3 cellular contexts compared by ENCODE assay signal in the genomic region with DNA sequence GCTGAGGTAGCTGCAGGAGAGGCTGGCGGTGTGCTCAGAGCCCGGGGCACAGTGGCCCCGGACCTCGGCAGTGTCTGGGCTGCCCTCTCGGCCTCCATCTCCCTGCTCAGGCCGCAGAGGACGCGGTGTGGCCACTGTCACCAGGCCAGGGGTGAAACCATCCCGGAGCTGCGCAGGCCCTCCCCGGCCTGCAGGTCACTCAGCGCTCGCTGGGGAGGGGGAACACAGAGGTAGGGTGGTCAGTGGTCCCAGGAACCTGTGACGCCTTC.
TF ChIP-seq lines count a peak whose summit lies in the region.

No MANE protein-coding gene starts in this region.

TF ChIP-seq in SK-N-SH, 30 proteins besides CTCF, POLR2A, EP300 and RAD21:
- TF ChIP-seq NRF1 (IDR thresholded peaks at IDR 0.05; ENCODE audit: low read depth, low read length) (no peak), TCF12 (IDR thresholded peaks at IDR 0.05) (no peak), NFIC (IDR thresholded peaks at IDR 0.05; ENCODE audit: borderline replicate concordance) (no peak), RCOR1 (IDR thresholded peaks at IDR 0.05; ENCODE audit: low read length) (no peak), FOXJ3 (CRISPR knock-in tag; IDR thresholded peaks at IDR 0.05) (no peak), GATA2 (CRISPR knock-in tag; IDR thresholded peaks at IDR 0.05) (no peak), FOSL2 (IDR thresholded peaks at IDR 0.05; ENCODE audit: borderline replicate concordance, low read depth) (no peak), SMC3 (IDR thresholded peaks at IDR 0.05; ENCODE audit: low read depth, low read length) (no peak), YY1 (IDR thresholded peaks at IDR 0.05; ENCODE audit: low read depth) (no peak), GABPA (IDR thresholded peaks at IDR 0.05; ENCODE audit: low read depth) (no peak), JUND (IDR thresholded peaks at IDR 0.05) (no peak), POLR2AphosphoS5 (IDR thresholded peaks at IDR 0.05; ENCODE audit: low read depth, low read length) (no peak), TAF1 (IDR thresholded peaks at IDR 0.05; ENCODE audit: borderline replicate concordance, low read depth, low read length) (no peak)
- TF ChIP-seq, protein P1, sequence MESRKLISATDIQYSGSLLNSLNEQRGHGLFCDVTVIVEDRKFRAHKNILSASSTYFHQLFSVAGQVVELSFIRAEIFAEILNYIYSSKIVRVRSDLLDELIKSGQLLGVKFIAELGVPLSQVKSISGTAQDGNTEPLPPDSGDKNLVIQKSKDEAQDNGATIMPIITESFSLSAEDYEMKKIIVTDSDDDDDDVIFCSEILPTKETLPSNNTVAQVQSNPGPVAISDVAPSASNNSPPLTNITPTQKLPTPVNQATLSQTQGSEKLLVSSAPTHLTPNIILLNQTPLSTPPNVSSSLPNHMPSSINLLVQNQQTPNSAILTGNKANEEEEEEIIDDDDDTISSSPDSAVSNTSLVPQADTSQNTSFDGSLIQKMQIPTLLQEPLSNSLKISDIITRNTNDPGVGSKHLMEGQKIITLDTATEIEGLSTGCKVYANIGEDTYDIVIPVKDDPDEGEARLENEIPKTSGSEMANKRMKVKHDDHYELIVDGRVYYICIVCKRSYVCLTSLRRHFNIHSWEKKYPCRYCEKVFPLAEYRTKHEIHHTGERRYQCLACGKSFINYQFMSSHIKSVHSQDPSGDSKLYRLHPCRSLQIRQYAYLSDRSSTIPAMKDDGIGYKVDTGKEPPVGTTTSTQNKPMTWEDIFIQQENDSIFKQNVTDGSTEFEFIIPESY (IDR thresholded peaks at IDR 0.05; ENCODE audit: borderline replicate concordance, low read depth): no peak
- TF ChIP-seq, protein P2, sequence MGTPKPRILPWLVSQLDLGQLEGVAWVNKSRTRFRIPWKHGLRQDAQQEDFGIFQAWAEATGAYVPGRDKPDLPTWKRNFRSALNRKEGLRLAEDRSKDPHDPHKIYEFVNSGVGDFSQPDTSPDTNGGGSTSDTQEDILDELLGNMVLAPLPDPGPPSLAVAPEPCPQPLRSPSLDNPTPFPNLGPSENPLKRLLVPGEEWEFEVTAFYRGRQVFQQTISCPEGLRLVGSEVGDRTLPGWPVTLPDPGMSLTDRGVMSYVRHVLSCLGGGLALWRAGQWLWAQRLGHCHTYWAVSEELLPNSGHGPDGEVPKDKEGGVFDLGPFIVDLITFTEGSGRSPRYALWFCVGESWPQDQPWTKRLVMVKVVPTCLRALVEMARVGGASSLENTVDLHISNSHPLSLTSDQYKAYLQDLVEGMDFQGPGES (IDR thresholded peaks at IDR 0.05; ENCODE audit: low read depth, low read length): no peak

TF ChIP-seq in SK-N-SH treated with all-trans-retinoic acid at 6 μM for 48 hours, 23 proteins besides CTCF, POLR2A, EP300 and RAD21:
- TF ChIP-seq, protein P3, sequence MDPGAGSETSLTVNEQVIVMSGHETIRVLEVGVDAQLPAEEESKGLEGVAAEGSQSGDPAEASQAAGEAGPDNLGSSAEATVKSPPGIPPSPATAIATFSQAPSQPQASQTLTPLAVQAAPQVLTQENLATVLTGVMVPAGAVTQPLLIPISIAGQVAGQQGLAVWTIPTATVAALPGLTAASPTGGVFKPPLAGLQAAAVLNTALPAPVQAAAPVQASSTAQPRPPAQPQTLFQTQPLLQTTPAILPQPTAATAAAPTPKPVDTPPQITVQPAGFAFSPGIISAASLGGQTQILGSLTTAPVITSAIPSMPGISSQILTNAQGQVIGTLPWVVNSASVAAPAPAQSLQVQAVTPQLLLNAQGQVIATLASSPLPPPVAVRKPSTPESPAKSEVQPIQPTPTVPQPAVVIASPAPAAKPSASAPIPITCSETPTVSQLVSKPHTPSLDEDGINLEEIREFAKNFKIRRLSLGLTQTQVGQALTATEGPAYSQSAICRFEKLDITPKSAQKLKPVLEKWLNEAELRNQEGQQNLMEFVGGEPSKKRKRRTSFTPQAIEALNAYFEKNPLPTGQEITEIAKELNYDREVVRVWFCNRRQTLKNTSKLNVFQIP (CRISPR knock-in tag; IDR thresholded peaks at IDR 0.05; ENCODE audit: borderline replicate concordance, low read depth): no peak
- no peak for TF ChIP-seq ZNF8 (CRISPR knock-in tag; IDR thresholded peaks at IDR 0.05)
- no peak for TF ChIP-seq ZC3H10 (CRISPR knock-in tag; IDR thresholded peaks at IDR 0.05)
- TF ChIP-seq ESRRG (CRISPR knock-in tag; IDR thresholded peaks at IDR 0.05): no peak
- no peak for TF ChIP-seq ISL1 (CRISPR knock-in tag; IDR thresholded peaks at IDR 0.05)
- no peak for TF ChIP-seq ZFP30 (CRISPR knock-in tag; IDR thresholded peaks at IDR 0.05)
- no peak for TF ChIP-seq GLIS3 (CRISPR knock-in tag; IDR thresholded peaks at IDR 0.05)
- TF ChIP-seq, protein P4, sequence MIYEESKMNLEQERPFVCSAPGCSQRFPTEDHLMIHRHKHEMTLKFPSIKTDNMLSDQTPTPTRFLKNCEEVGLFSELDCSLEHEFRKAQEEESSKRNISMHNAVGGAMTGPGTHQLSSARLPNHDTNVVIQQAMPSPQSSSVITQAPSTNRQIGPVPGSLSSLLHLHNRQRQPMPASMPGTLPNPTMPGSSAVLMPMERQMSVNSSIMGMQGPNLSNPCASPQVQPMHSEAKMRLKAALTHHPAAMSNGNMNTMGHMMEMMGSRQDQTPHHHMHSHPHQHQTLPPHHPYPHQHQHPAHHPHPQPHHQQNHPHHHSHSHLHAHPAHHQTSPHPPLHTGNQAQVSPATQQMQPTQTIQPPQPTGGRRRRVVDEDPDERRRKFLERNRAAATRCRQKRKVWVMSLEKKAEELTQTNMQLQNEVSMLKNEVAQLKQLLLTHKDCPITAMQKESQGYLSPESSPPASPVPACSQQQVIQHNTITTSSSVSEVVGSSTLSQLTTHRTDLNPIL (CRISPR knock-in tag; IDR thresholded peaks at IDR 0.05; ENCODE audit: low read depth): no peak
- TF ChIP-seq, protein P5, sequence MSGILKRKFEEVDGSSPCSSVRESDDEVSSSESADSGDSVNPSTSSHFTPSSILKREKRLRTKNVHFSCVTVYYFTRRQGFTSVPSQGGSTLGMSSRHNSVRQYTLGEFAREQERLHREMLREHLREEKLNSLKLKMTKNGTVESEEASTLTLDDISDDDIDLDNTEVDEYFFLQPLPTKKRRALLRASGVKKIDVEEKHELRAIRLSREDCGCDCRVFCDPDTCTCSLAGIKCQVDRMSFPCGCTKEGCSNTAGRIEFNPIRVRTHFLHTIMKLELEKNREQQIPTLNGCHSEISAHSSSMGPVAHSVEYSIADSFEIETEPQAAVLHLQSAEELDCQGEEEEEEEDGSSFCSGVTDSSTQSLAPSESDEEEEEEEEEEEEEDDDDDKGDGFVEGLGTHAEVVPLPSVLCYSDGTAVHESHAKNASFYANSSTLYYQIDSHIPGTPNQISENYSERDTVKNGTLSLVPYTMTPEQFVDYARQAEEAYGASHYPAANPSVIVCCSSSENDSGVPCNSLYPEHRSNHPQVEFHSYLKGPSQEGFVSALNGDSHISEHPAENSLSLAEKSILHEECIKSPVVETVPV (CRISPR knock-in tag; IDR thresholded peaks at IDR 0.05): no peak
- no peak for TF ChIP-seq BACH2 (CRISPR knock-in tag; IDR thresholded peaks at IDR 0.05; ENCODE audit: borderline replicate concordance)
- no peak for TF ChIP-seq SNAI2 (CRISPR knock-in tag; IDR thresholded peaks at IDR 0.05)
- no peak for TF ChIP-seq ZFP3 (CRISPR knock-in tag; IDR thresholded peaks at IDR 0.05)
- TF ChIP-seq PPARA (CRISPR knock-in tag; IDR thresholded peaks at IDR 0.05; ENCODE audit: borderline replicate concordance): no peak

TF ChIP-seq in HepG2, 621 proteins besides CTCF, POLR2A, EP300 and RAD21:
- no peak for TF ChIP-seq NBN (conservative IDR thresholded peaks at IDR 0.05)
- 0 out of 2 replicates have a peak, but pooled peaks have one; percentile 9 for TF ChIP-seq ZNF776 (CRISPR knock-in tag; IDR thresholded peaks at IDR 0.05)
